Comparison of ENCODE assay signal across 8 cellular contexts in the genomic region with DNA sequence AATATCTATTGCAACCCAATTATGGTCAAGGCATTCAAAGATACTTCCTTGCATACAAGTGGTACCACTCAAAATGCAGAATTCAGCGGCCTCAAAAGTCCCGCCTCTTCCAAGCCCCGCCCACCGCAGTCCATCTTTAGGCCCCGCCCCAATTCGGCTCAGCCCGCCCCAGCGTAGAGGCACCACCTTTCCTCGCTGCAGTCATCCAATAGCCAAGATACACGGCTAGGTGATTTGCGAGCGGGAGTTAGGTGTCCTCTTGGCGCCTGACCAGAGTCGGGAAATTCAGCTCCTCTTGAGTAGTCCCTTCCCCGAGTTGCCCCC.
DNase-seq lines count a peak whose midpoint lies in the region; ATAC-seq and TF ChIP-seq lines count a peak whose summit lies in the region.

No MANE protein-coding gene starts in this region.

- DNase-seq in 8988T (peak; percentile 34), NCI-H2171 treated with DMSO at 0.1 percent for 48 hours (lab: John Stamatoyannopoulos, UW) (peak; percentile 98), WERI-Rb-1 (peak; percentile 96), cardiac fibroblast (ENCODE audit: low read depth in 2 of 2) (peak; percentile 88 to 92), islet precursor cell (peak; percentile 93)
- peak; percentile 85 to 87 for DNase-seq in stimulated activated CD4-positive, alpha-beta T cell treated with anti-CD3 and anti-CD28 coated beads, Interleukin-15, amount 100 ng/mL, for 1 hour (ENCODE audit: low read depth in 1 of 2, low spot score in 1 of 2)

- no peaks in the 10 kb centered on the region for H3K27me3 ChIP-seq in WERI-Rb-1 (ENCODE audit: insufficient read depth, low read depth, severe bottlenecking)

- H3K4me3 ChIP-seq in WERI-Rb-1 (ENCODE audit: low read depth, low read length) (peak overlapping the region; percentile 72), cardiac fibroblast (replicated peaks in 1 of 2; ENCODE audit: low read depth in 2 of 2, low read length in 2 of 2) (peak overlapping the region; percentile 81 to 94)

- H3K9me3 ChIP-seq in WERI-Rb-1 (ENCODE audit: severe bottlenecking), result peaks cover 3% of the 10 kb centered on the region

- peak; percentile 45 for ATAC-seq in GM18858 (IDR thresholded peaks at IDR 0.05; ENCODE audit: unreplicated experiment)
- peak; percentile 62 for ATAC-seq in HG03095 (IDR thresholded peaks at IDR 0.05; ENCODE audit: unreplicated experiment)

- TF ChIP-seq CTCF in WERI-Rb-1 (IDR thresholded peaks at IDR 0.05; ENCODE audit: low read depth, low read length) (no peak), cardiac fibroblast (IDR thresholded peaks at IDR 0.05; ENCODE audit: low read depth, low read length) (no peak)

- H3K27ac ChIP-seq in WERI-Rb-1, result peak overlapping the region; percentile 97

- H3K36me3 ChIP-seq in WERI-Rb-1, result peaks cover 4% of the 10 kb centered on the region; the same call in 1 of the 2 replicates

Comparison
In these comparisons a context has a peak if more than half of its experiments do, and no peak if none do; other contexts are left out.
1. Peak in every context shown above with its lines: DNase-seq, ATAC-seq, H3K4me3 ChIP-seq and H3K27ac ChIP-seq.
2. DNase-seq: peak in every context shown above with its lines; median percentile 98 in NCI-H2171 treated with DMSO at 0.1 percent for 48 hours; 96 in WERI-Rb-1; 93 in islet precursor cell; 90 in cardiac fibroblast; 86 in stimulated activated CD4-positive, alpha-beta T cell treated with anti-CD3 and anti-CD28 coated beads, Interleukin-15, amount 100 ng/mL, for 1 hour; 34 in 8988T.